In genomic region chr5:2697446-2698200, GRCh38 we compare ENCODE assay signal across 14 cellular contexts. TPM values are rescaled to one million over a fixed set of nuclear protein-coding genes. Genes with fewer than 3 reads are reported as not detected.
"Had no signal": no experiment of that assay in that cellular context is flagged by ENCODE, and none has a peak within 500 bp of the region (broad histone marks: within the 10 kb centered on the region; RNA-seq: fewer than 3 reads in every experiment).

No MANE protein-coding gene starts in this region.

- H3K27me3 ChIP-seq: ovary, right atrium auricular region, upper lobe of right lung, vagina had no signal

- ATAC-seq: heart right ventricle; left lobe of liver; mucosa of descending colon; naive thymus-derived CD8-positive, alpha-beta T cell; stimulated activated memory B cell treated with anti-CD40 and anti-IgM and Interleukin-4, amounts not matched to agents 10 μg/mL and 1 μg/mL and 100 μg/mL, for 72 hours; upper lobe of right lung had no signal

- H3K4me1 ChIP-seq: heart right ventricle, right atrium auricular region, tibial artery, upper lobe of right lung, vagina had no signal

- H3K4me3 ChIP-seq: heart right ventricle, mucosa of descending colon, ovary, right atrium auricular region, tibial artery, upper lobe of right lung, vagina had no signal

- H3K9me3 ChIP-seq: mucosa of descending colon, ovary, tibial artery, upper lobe of right lung, vagina had no signal

- H3K27ac ChIP-seq: heart right ventricle, ovary, right atrium auricular region, tibial artery, upper lobe of right lung, vagina had no signal

- DNase-seq: dermis blood vessel endothelial cell; heart right ventricle; hypothalamus; mucosa of descending colon; naive thymus-derived CD8-positive, alpha-beta T cell; ovary; small intestine; stimulated activated CD4-positive, alpha-beta T cell treated with anti-CD3 and anti-CD28 coated beads, Interleukin-4, amount 100 ng/mL, for 1 hour; tibial artery; upper lobe of right lung had no signal

- H3K36me3 ChIP-seq: heart right ventricle, ovary, right atrium auricular region, tibial artery, upper lobe of right lung, vagina had no signal

RNA-seq across cellular contexts. Expression of gene IRX2, which starts 53.9 kb away (rescaled TPM):
- total RNA-seq: left lobe of liver; naive thymus-derived CD8-positive, alpha-beta T cell had no signal
- polyA plus RNA-seq: naive thymus-derived CD8-positive, alpha-beta T cell had no signal
